28 cellular contexts compared by ENCODE assay signal in the genomic region with DNA sequence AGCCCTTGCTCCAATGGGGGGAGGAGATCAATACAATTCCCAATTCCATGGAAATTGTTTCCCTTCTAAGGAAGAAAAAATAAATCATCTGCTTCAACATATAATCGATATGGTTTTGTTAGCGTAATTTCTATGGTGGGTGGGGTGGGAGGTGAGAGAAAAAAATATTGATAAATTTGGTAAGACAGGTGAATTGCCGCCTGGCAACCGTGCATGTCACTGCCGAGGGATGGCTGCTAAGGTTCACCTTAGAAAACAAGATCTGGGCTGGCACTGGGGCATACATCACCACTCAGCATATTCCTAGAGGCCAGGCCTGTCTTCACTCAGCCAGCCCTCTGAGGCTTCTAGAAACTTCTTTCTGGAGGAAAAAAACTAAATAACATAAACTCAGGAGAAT.
DNase-seq lines count a peak whose midpoint lies in the region; FAIRE-seq and TF ChIP-seq lines count a peak whose summit lies in the region.
"Had no signal": no experiment of that assay in that cellular context is flagged by ENCODE, and none has a peak within 500 bp of the region (broad histone marks: within the 10 kb centered on the region; RNA-seq: fewer than 3 reads in every experiment).

No MANE protein-coding gene starts in this region.

- no peak for TF ChIP-seq RAD21 in H1 (IDR thresholded peaks at IDR 0.05 in 1 of 2, conservative IDR thresholded peaks at IDR 0.05 in 1 of 2; ENCODE audit: low read depth in 2 of 2, low read length in 2 of 2)

- TF ChIP-seq CTCF in H1 (IDR thresholded peaks at IDR 0.05; ENCODE audit: control extremely low read depth in 1 of 3, insufficient read depth in 1 of 3, low read depth in 1 of 3, low read length in 3 of 3) (no peak), nephron (IDR thresholded peaks at IDR 0.05; ENCODE audit: unreplicated experiment in 3 of 3) (no peak)

- H3K4me3 ChIP-seq in H1 (ENCODE audit: extremely low read depth in 1 of 4, insufficient read depth in 2 of 4, low read depth in 3 of 4, low read length in 4 of 4) (no peak overlapping the region), small intestine (ENCODE audit: low read depth in 1 of 2, low read length in 2 of 2) (no peak overlapping the region)
- H3K4me3 ChIP-seq: BLaER1, GM12878 had no signal

- H2BK12ac ChIP-seq in H1 (ENCODE audit: low read depth, low read length): no peak overlapping the region

- FAIRE-seq in HTR-8/SVneo (lab: Jason Lieb, UNC) (peak; percentile 59), H1 (lab: Jason Lieb, UNC) (no peak), small intestine (lab: Jason Lieb, UNC) (no peak)
- FAIRE-seq: A204.1, GM12878, GM12892, GM18507 had no signal

- no peak overlapping the region for H3K27ac ChIP-seq in H1 (ENCODE audit: low read depth, low read length)
- no peak overlapping the region for H3K27ac ChIP-seq in small intestine (ENCODE audit: low read depth in 1 of 2, low read length in 1 of 2)
- H3K27ac ChIP-seq: BLaER1 had no signal

- no peaks in the 10 kb centered on the region for H3K9me3 Mint-ChIP-seq in activated naive CD4-positive, alpha-beta T cell treated with anti-CD3 and anti-CD28 coated beads, Interleukin-2, amount 50 U/mL, for 24 hours
- H3K9me3 Mint-ChIP-seq in nephron: no peaks in the 10 kb centered on the region
- H3K9me3 Mint-ChIP-seq: CD14-positive monocyte; CD4-positive, CD25-positive, alpha-beta regulatory T cell; CD8-positive, alpha-beta memory T cell had no signal

- no peak for TF ChIP-seq EP300 in H1 (IDR thresholded peaks at IDR 0.05; ENCODE audit: borderline replicate concordance in 1 of 2, low read depth in 2 of 2, low read length in 2 of 2)

- H4K8ac ChIP-seq in H1 (ENCODE audit: extremely low read depth, insufficient read depth, low read length): no peak overlapping the region

- no peaks in the 10 kb centered on the region for H4K20me1 ChIP-seq in H1 (replicated peaks in 1 of 2; ENCODE audit: control insufficient read depth in 1 of 2, insufficient read depth in 2 of 2, low read length in 2 of 2)
- H4K20me1 ChIP-seq: BLaER1 had no signal

- H3K36me3 ChIP-seq in H1 (ENCODE audit: control insufficient read depth in 2 of 4, insufficient read depth in 4 of 4, low read length in 3 of 4) (no peaks in the 10 kb centered on the region), small intestine (ENCODE audit: control insufficient read depth in 2 of 2, insufficient read depth in 2 of 2, low read length in 2 of 2) (no peaks in the 10 kb centered on the region)
- H3K36me3 ChIP-seq: BE2C, BLaER1 had no signal

- 90 to 100% methylated on average over 1 to 5 of the region's 5 CpGs for WGBS in H1 (ENCODE audit: extremely low coverage in 1 of 2, insufficient coverage in 1 of 2, insufficient read length in 1 of 2, insufficient replicate concordance in 2 of 2, low coverage in 1 of 2, low lambda C conversion rate in 2 of 2, missing lambda C conversion rate in 1 of 2), 2 experiments
- WGBS in small intestine, 3 donors: 89 to 94% (median 93%) methylated on average over 5 of the region's 5 CpGs

- CTCF ChIA-PET in H1 (lab: Charles Lee; ENCODE audit: partially characterized antibody): interaction anchor here (1.1 kb wide), 1 partner anchor 23 kb away, joined by 4 read pairs; no protein-coding TSS in a partner anchor

- no peaks in the 10 kb centered on the region for H3K79me1 ChIP-seq in H1 (ENCODE audit: low read depth, low read length)

- peaks cover 25% of the 10 kb centered on the region for H3K4me1 Mint-ChIP-seq in activated naive CD4-positive, alpha-beta T cell treated with anti-CD3 and anti-CD28 coated beads, Interleukin-2, amount 50 U/mL, for 24 hours
- peaks cover 37% of the 10 kb centered on the region for H3K4me1 Mint-ChIP-seq in nephron
- H3K4me1 Mint-ChIP-seq: CD14-positive monocyte; CD4-positive, alpha-beta memory T cell; CD8-positive, alpha-beta memory T cell had no signal

- no peaks in the 10 kb centered on the region for H3K27me3 Mint-ChIP-seq in activated naive CD4-positive, alpha-beta T cell treated with anti-CD3 and anti-CD28 coated beads, Interleukin-2, amount 50 U/mL, for 24 hours
- no peaks in the 10 kb centered on the region for H3K27me3 Mint-ChIP-seq in nephron (ENCODE audit: low read depth)
- H3K27me3 Mint-ChIP-seq: CD4-positive, CD25-positive, alpha-beta regulatory T cell had no signal

- DNase-seq in activated naive CD4-positive, alpha-beta T cell (lab: John Stamatoyannopoulos, UW): no peak
- DNase-seq in HTR-8/SVneo (ENCODE audit: insufficient read length, low spot score) (no peak), H1 (ENCODE audit: low read depth in 1 of 2, low spot score in 2 of 2) (no peak), SIG-M5 (lab: John Stamatoyannopoulos, UW) (no peak), small intestine (no peak)
- DNase-seq: 8988T; ACHN; BE2C; C1 segment of cervical spinal cord; CD4-positive, alpha-beta memory T cell; CD4-positive, CD25-positive, alpha-beta regulatory T cell; CD8-positive, alpha-beta memory T cell; COR-L47; DMS 273 treated with DMSO at 0.1 percent for 48 hours; DMS153; DMS53; DMS79; DND-41; EL; GDM1 had no signal

- H3K23me2 ChIP-seq in H1 (ENCODE audit: low read depth, low read length): no peaks in the 10 kb centered on the region

- no peak overlapping the region for H3K14ac ChIP-seq in H1 (ENCODE audit: insufficient read length)

- H4K5ac ChIP-seq in H1 (ENCODE audit: insufficient read length, low read depth, low read length): no peak overlapping the region

- H3K27me3 ChIP-seq in H1 (replicated peaks in 1 of 4; ENCODE audit: control insufficient read depth in 3 of 4, extremely low read depth in 1 of 4, insufficient read depth in 3 of 4, low read length in 3 of 4) (no peaks in the 10 kb centered on the region), small intestine (ENCODE audit: control insufficient read depth in 2 of 2, insufficient read depth in 2 of 2, low read length in 2 of 2) (no peaks in the 10 kb centered on the region)
- H3K27me3 ChIP-seq: BE2C, BLaER1 had no signal

- peaks cover 4% of the 10 kb centered on the region for H3K36me3 Mint-ChIP-seq in activated naive CD4-positive, alpha-beta T cell treated with anti-CD3 and anti-CD28 coated beads, Interleukin-2, amount 50 U/mL, for 24 hours
- H3K36me3 Mint-ChIP-seq in nephron (ENCODE audit: low read depth): peaks cover 16% of the 10 kb centered on the region
- H3K36me3 Mint-ChIP-seq: CD14-positive monocyte; CD4-positive, alpha-beta memory T cell; CD4-positive, CD25-positive, alpha-beta regulatory T cell; CD8-positive, alpha-beta memory T cell had no signal

- no peak overlapping the region for H2AFZ ChIP-seq in H1 (ENCODE audit: low read length)

- no peaks in the 10 kb centered on the region for H3K9me3 ChIP-seq in H1 (ENCODE audit: insufficient read depth in 2 of 2, low read depth in 1 of 2, low read length in 1 of 2)
- no peaks in the 10 kb centered on the region for H3K9me3 ChIP-seq in small intestine (ENCODE audit: control insufficient read depth, low read depth)
- H3K9me3 ChIP-seq: BE2C, BLaER1 had no signal

- H3K4ac ChIP-seq in H1 (replicated peaks; ENCODE audit: insufficient read length, low read depth, low read length): no peak overlapping the region

- no peak overlapping the region for H3K18ac ChIP-seq in H1 (ENCODE audit: extremely low read depth, low read length)

- no peak overlapping the region for H2BK15ac ChIP-seq in H1 (ENCODE audit: low read length)

- H4K91ac ChIP-seq in H1 (replicated peaks; ENCODE audit: insufficient read length, low read length): no peak overlapping the region

- no peak overlapping the region for H2BK120ac ChIP-seq in H1 (replicated peaks; ENCODE audit: low read depth, low read length)

- no peak overlapping the region for H3K56ac ChIP-seq in H1 (replicated peaks; ENCODE audit: insufficient read length, low read depth, low read length)

- H2AK5ac ChIP-seq in H1 (ENCODE audit: low read depth, low read length): no peak overlapping the region

- H3K79me2 ChIP-seq in H1 (ENCODE audit: control insufficient read depth in 1 of 2, insufficient read depth in 2 of 2, low read length in 2 of 2): no peaks in the 10 kb centered on the region

- H2BK5ac ChIP-seq in H1 (ENCODE audit: low read depth, low read length): no peak overlapping the region

- POLR2A ChIA-PET in H1 (lab: Charles Lee; ENCODE audit: partially characterized antibody): no interaction called here

- H3K23ac ChIP-seq in H1 (ENCODE audit: insufficient read length): no peak overlapping the region

- peak overlapping the region; percentile 4 for H3K27ac Mint-ChIP-seq in activated naive CD4-positive, alpha-beta T cell treated with anti-CD3 and anti-CD28 coated beads, Interleukin-2, amount 50 U/mL, for 24 hours
- H3K27ac Mint-ChIP-seq in nephron: peak overlapping the region in 2 of 3 experiments; percentile 33 to 55
- H3K27ac Mint-ChIP-seq: CD14-positive monocyte; CD4-positive, alpha-beta memory T cell; CD8-positive, alpha-beta memory T cell had no signal

- no peak overlapping the region for H3K4me2 ChIP-seq in H1 (ENCODE audit: insufficient read depth in 1 of 2, low read depth in 2 of 2, low read length in 2 of 2)
- H3K4me2 ChIP-seq: BLaER1 had no signal

- H3K4me1 ChIP-seq in H1 (replicated peaks in 1 of 4; ENCODE audit: control insufficient read depth in 3 of 4, insufficient read depth in 4 of 4, low read length in 3 of 4) (no peaks in the 10 kb centered on the region), small intestine (ENCODE audit: control insufficient read depth in 2 of 2, insufficient read depth in 1 of 2, low read depth in 1 of 2, low read length in 1 of 2) (no peaks in the 10 kb centered on the region)
- H3K4me1 ChIP-seq: BLaER1 had no signal

- no peak overlapping the region for H2BK20ac ChIP-seq in H1 (ENCODE audit: low read length)

- H3K4me3 Mint-ChIP-seq in activated naive CD4-positive, alpha-beta T cell treated with anti-CD3 and anti-CD28 coated beads, Interleukin-2, amount 50 U/mL, for 24 hours: no peak overlapping the region
- no peak overlapping the region for H3K4me3 Mint-ChIP-seq in nephron
- H3K4me3 Mint-ChIP-seq: CD14-positive monocyte; CD4-positive, alpha-beta memory T cell; CD8-positive, alpha-beta memory T cell had no signal

- no peak overlapping the region for H3K9ac ChIP-seq in H1 (replicated peaks in 1 of 4; ENCODE audit: extremely low read depth in 1 of 4, low read depth in 3 of 4, low read length in 3 of 4)
- H3K9ac ChIP-seq: BLaER1 had no signal

- TF ChIP-seq POLR2A in H1 (IDR thresholded peaks at IDR 0.05; ENCODE audit: control extremely low read depth in 1 of 2, low read depth in 2 of 2, low read length in 2 of 2): no peak

TF ChIP-seq in H1, 55 proteins besides CTCF, POLR2A, EP300 and RAD21:
- TF ChIP-seq PHF8 (conservative IDR thresholded peaks at IDR 0.05; ENCODE audit: low read depth, low read length) (no peak), SAP30 (IDR thresholded peaks at IDR 0.05; ENCODE audit: insufficient read depth, insufficient replicate concordance, low read length) (no peak), JUND (IDR thresholded peaks at IDR 0.05; ENCODE audit: low read length) (no peak), ASH2L (IDR thresholded peaks at IDR 0.05; ENCODE audit: low read length) (no peak), CTBP2 (IDR thresholded peaks at IDR 0.05; ENCODE audit: borderline replicate concordance, insufficient read depth, insufficient read length, low read length) (no peak), CHD2 (IDR thresholded peaks at IDR 0.05; ENCODE audit: low read length) (no peak), RFX5 (IDR thresholded peaks at IDR 0.05; ENCODE audit: borderline replicate concordance, low read depth, low read length) (peak; percentile 60)
